Comparison of ENCODE assay signal across 8 cellular contexts in the genomic region with DNA sequence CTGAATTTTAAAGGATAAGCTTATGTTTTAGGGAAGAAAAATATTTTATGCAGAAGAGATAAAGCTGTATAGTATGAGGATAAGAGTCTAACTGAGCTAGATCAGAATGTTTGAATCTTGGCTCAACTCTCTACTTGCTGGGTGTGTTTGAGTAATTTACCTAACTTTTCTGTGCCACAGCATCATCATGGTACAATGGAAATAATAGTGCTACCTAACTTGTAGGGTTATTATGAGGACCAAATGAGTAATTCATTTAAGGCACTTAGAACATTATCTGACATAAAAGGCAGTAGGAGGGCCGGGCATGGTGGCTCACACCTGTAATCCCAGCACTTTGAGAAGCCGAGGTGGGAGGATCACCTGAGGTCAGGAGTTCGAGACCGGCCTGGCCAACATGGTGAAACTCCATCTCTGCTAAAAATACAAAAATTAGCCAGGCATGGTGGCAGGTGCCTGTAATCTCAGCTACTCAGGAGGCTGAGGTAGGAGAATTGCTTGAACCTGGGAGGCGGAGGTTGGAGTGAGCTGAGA. TPM values are rescaled to one million over a fixed set of nuclear protein-coding genes. Genes with fewer than 3 reads are reported as not detected.
"Had no signal": no experiment of that assay in that cellular context is flagged by ENCODE, and none has a peak within 500 bp of the region (broad histone marks: within the 10 kb centered on the region; RNA-seq: fewer than 3 reads in every experiment).

No MANE protein-coding gene starts in this region.

RNA-seq across cellular contexts. Expression of gene CD3E, which starts 4.5 kb away (rescaled TPM):
- total RNA-seq: astrocyte, dermis microvascular lymphatic vessel endothelial cell, frontal cortex, hepatocyte, osteoblast, renal cortical epithelial cell, SJSA1 had no signal
- polyA plus RNA-seq: hepatocyte had no signal

RNA-seq across cellular contexts. Expression of gene CD3D, which starts 33.4 kb away (rescaled TPM):
- total RNA-seq: dermis microvascular lymphatic vessel endothelial cell, frontal cortex, osteoblast, renal cortical epithelial cell, Right ventricle myocardium inferior, SJSA1 had no signal

RNA-seq across cellular contexts. Expression of gene CD3G, which starts 35.1 kb away (rescaled TPM):
- total RNA-seq: astrocyte, dermis microvascular lymphatic vessel endothelial cell, frontal cortex, osteoblast, renal cortical epithelial cell, SJSA1 had no signal

RNA-seq across cellular contexts. Expression of gene MPZL2, which starts 45.0 kb away (rescaled TPM):
- total RNA-seq: osteoblast, SJSA1 had no signal
